ENCODE assay signal across 1 cellular context in the genomic region with DNA sequence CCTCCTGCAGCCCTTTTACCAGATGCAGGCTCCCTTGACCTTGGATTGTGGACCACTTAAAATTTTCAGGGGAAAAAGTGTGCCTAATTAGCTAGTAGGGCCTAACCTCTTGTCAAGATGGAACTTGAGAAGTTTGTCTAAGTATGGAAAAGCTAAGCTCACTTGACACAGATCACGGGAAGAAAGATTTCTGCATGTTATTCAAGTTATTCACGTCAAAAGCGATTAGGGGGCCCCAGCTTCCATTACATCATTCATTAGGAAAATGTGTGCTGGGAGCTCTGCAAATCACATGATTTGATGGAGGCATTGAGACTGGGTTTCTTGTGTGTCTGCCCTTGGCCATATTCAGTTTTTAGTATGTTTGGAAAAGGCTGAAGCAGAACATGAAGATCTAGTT.
TF ChIP-seq lines count a peak whose summit lies in the region.

No MANE protein-coding gene starts in this region.

TF ChIP-seq in H1, 55 proteins besides CTCF, POLR2A, EP300 and RAD21:
- TF ChIP-seq CREB1 (IDR thresholded peaks at IDR 0.05) (no peak), POLR2AphosphoS5 (IDR thresholded peaks at IDR 0.05; ENCODE audit: low read depth, low read length) (no peak), RBBP5 (IDR thresholded peaks at IDR 0.05; ENCODE audit: borderline replicate concordance, low read depth, low read length) (no peak), TAF1 (IDR thresholded peaks at IDR 0.05; ENCODE audit: low read depth, low read length) (no peak), BRCA1 (IDR thresholded peaks at IDR 0.05; ENCODE audit: low read depth, low read length) (no peak), SIX5 (IDR thresholded peaks at IDR 0.05; ENCODE audit: low read depth, low read length) (no peak)
